In the genomic region with DNA sequence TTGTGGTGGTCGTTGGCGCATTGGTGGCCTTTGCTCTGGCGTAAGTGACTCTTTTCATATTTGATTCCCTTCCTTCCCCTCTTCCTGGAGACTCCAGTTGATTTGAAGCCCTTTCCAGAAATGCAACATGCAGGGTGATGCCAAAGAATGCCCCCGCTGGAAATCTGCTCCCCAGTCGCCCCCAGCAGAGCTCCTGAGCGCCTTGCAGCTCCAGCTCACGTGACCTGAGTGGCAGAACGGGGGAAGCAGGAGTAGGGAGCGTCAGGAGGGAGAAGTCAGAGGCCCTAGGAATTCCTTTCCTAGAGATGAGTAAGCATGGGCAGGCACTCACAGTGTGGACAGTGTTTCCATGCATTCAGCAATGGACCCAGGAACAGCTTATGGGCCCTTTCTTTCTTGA, we compare ENCODE assay signal across 16 cellular contexts.
DNase-seq lines count a peak whose midpoint lies in the region; ATAC-seq and TF ChIP-seq lines count a peak whose summit lies in the region.
"Had no signal": no experiment of that assay in that cellular context is flagged by ENCODE, and none has a peak within 500 bp of the region (broad histone marks: within the 10 kb centered on the region; RNA-seq: fewer than 3 reads in every experiment).

No MANE protein-coding gene starts in this region.

- no peaks in the 10 kb centered on the region for H3K4me1 Mint-ChIP-seq in effector memory CD8-positive, alpha-beta T cell (ENCODE audit: low read depth in 2 of 2)
- H3K4me1 Mint-ChIP-seq: B cell, H9 had no signal

- TF ChIP-seq CTCF in coronary artery (IDR thresholded peaks at IDR 0.05) = no peak

- no peak overlapping the region for H3K27ac Mint-ChIP-seq in effector memory CD8-positive, alpha-beta T cell
- H3K27ac Mint-ChIP-seq: B cell; CD8-positive, alpha-beta T cell had no signal

- ATAC-seq in effector memory CD8-positive, alpha-beta T cell (replicated peaks) = no peak
- ATAC-seq: A549; CD8-positive, alpha-beta T cell had no signal

- peaks cover 13 to 45% of the 10 kb centered on the region in 2 donors for H3K27me3 Mint-ChIP-seq in effector memory CD8-positive, alpha-beta T cell

- no peak overlapping the region for H3K4me3 Mint-ChIP-seq in effector memory CD8-positive, alpha-beta T cell
- H3K4me3 Mint-ChIP-seq: B cell; CD8-positive, alpha-beta T cell; H9 had no signal

- DNase-seq in Ammon's horn (ENCODE audit: low spot score) (peak; percentile 21), astrocyte of the hippocampus (ENCODE audit: low read depth, low spot score) (peak; percentile 21), coronary artery (ENCODE audit: low spot score) (peak; percentile 9), putamen (ENCODE audit: low spot score) (peak; percentile 39), NCI-H1436 treated with DMSO at 0.1 percent for 48 hours (lab: John Stamatoyannopoulos, UW) (no peak), DMS79 (lab: John Stamatoyannopoulos, UW) (no peak)
- no peak for DNase-seq in effector memory CD8-positive, alpha-beta T cell
- DNase-seq: Calu3; CD8-positive, alpha-beta T cell; DND-41; EL; H9 had no signal

- no peaks in the 10 kb centered on the region for H3K36me3 Mint-ChIP-seq in effector memory CD8-positive, alpha-beta T cell (ENCODE audit: insufficient read depth)
- H3K36me3 Mint-ChIP-seq: CD8-positive, alpha-beta T cell had no signal

- no peak overlapping the region for H3K4me3 ChIP-seq in coronary artery
- H3K4me3 ChIP-seq: A549; BLaER1 treated with 17β-estradiol and CSF1 and Interleukin-3, amounts not matched to agents 10 nM and 100 nM had no signal

- no peak overlapping the region for H3K27ac ChIP-seq in coronary artery
- H3K27ac ChIP-seq: 22Rv1; A549; BLaER1 treated with 17β-estradiol and CSF1 and Interleukin-3, amounts not matched to agents 10 nM and 100 nM had no signal

- no peaks in the 10 kb centered on the region for H3K9me3 Mint-ChIP-seq in effector memory CD8-positive, alpha-beta T cell
- H3K9me3 Mint-ChIP-seq: CD8-positive, alpha-beta T cell; H9 had no signal

Comparison
In these comparisons a context has a peak if more than half of its experiments do, and no peak if none do; other contexts are left out.
1. DNase-seq: peak in Ammon's horn (single experiment), astrocyte of the hippocampus (single experiment), coronary artery (single experiment) and putamen (single experiment); none in effector memory CD8-positive, alpha-beta T cell (0 of 3), NCI-H1436 treated with DMSO at 0.1 percent for 48 hours (single experiment) and DMS79 (single experiment).